Comparison of ENCODE assay signal across 9 cellular contexts in the genomic region with DNA sequence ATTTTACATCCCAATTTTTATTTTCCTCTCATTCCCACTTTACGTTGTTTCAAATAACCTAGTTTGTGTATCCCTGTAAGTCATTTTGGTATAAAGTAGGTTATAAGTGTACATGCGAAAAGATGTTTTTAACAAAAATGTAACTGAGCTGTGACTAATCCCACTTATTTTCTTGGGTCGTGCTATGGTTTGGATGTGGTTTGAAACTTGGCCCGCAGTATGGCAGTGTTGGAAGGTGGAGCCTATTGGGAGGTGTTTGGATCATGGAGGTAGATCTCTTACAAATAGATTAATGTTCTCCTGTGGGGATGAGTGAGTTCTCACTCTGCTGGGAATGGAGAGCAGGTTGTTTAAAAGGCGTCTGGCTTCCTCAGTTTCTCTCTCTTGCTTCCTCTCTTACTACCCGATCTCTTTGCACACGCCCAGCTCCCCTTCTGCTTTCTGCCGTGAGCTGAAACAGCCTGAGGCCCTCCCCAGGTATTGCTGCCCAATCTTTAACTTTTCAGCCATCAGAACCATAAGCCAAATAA. TPM values are rescaled to one million over a fixed set of nuclear protein-coding genes. Genes with fewer than 3 reads are reported as not detected.
DNase-seq lines count a peak whose midpoint lies in the region; ATAC-seq and TF ChIP-seq lines count a peak whose summit lies in the region.
"Had no signal": no experiment of that assay in that cellular context is flagged by ENCODE, and none has a peak within 500 bp of the region (broad histone marks: within the 10 kb centered on the region; RNA-seq: fewer than 3 reads in every experiment).

No MANE protein-coding gene starts in this region.

- POLR2A ChIA-PET in HCT116 (lab: Charles Lee): interaction anchor here (1.9 to 3.4 kb wide), 4 partner anchors 8 to 181 kb away, joined by 4 to 22 read pairs (median 10); partner anchors contain the start of genes RPL27A and TRIM66

- H2AFZ ChIP-seq in HCT116 (ENCODE audit: low read depth, low read length, poor library complexity, severe bottlenecking): no peak overlapping the region

- peaks cover 11 to 98% (median 36%) of the 10 kb centered on the region in 11 experiments; a peak in 20 of 22 replicates for H4K20me1 ChIP-seq in BLaER1 treated with 17β-estradiol and CSF1 and Interleukin-3, amounts not matched to agents 10 nM and 100 nM
- H4K20me1 ChIP-seq in HCT116 (ENCODE audit: insufficient read depth): no peaks in the 10 kb centered on the region; the same call in 1 of the 2 replicates

- no peaks in the 10 kb centered on the region for H3K9me2 ChIP-seq in HCT116 (ENCODE audit: insufficient read depth)

- no peak for TF ChIP-seq CTCF in HCT116 (IDR thresholded peaks at IDR 0.05 in 2 of 3, conservative IDR thresholded peaks at IDR 0.05 in 1 of 3; ENCODE audit: borderline replicate concordance in 1 of 3, insufficient read depth in 1 of 3, low read depth in 2 of 3, low read length in 2 of 3)

- peaks cover 41% of the 10 kb centered on the region for H3K79me2 ChIP-seq in HCT116 (ENCODE audit: insufficient read depth, low read length)

- no peak for ATAC-seq in HCT116
- ATAC-seq in HG03378 (IDR thresholded peaks at IDR 0.05; ENCODE audit: unreplicated experiment): no peak

- peaks cover 53 to 86% (median 81%) of the 10 kb centered on the region in 10 experiments for H3K4me1 ChIP-seq in BLaER1 treated with 17β-estradiol and CSF1 and Interleukin-3, amounts not matched to agents 10 nM and 100 nM
- peaks cover 18 to 49% of the 10 kb centered on the region in 2 experiments for H3K4me1 ChIP-seq in HCT116 (ENCODE audit: control insufficient read depth in 1 of 2, insufficient read depth in 2 of 2, low read length in 2 of 2)

- RAD21 ChIA-PET in HCT116 (lab: Charles Lee; ENCODE audit: low non-redundant PET in 1 of 2, low total read pairs in 2 of 2, uncharacterized antibody in 2 of 2, unreplicated experiment in 2 of 2): interaction anchor here in 1 of 2 experiments (0.8 kb wide), 1 partner anchor 270 kb away, joined by 3 read pairs; no protein-coding TSS in a partner anchor

- H3K36me3 ChIP-seq in BLaER1 treated with 17β-estradiol and CSF1 and Interleukin-3, amounts not matched to agents 10 nM and 100 nM: peaks cover 26 to 89% (median 63%) of the 10 kb centered on the region in 11 experiments
- H3K36me3 ChIP-seq in HCT116 (ENCODE audit: control insufficient read depth in 1 of 2, insufficient read depth in 2 of 2, low read length in 2 of 2): peaks cover 18 to 26% of the 10 kb centered on the region in 2 experiments

- no peaks in the 10 kb centered on the region for H3K27me3 Mint-ChIP-seq in activated T-helper 2 cell treated with anti-CD3 and anti-CD28 coated beads, Interferon-gamma antibody, Interleukin-2, Interleukin-4, amounts not matched to agents 10 μg/mL and 5 μg/mL and 100 μg/mL, durations not matched to agents 14 hours and 24 hours and 36 hours (ENCODE audit: low read depth)

- no peak overlapping the region for H3K27ac ChIP-seq in BLaER1 treated with 17β-estradiol and CSF1 and Interleukin-3, amounts not matched to agents 10 nM and 100 nM
- peak overlapping the region; percentile 97; the same call in 1 of the 2 replicates for H3K27ac ChIP-seq in HCT116 (ENCODE audit: low read depth, low read length)

- H3K9me3 ChIP-seq in BLaER1 treated with 17β-estradiol and CSF1 and Interleukin-3, amounts not matched to agents 10 nM and 100 nM (replicated peaks in 1 of 11): no peaks in the 10 kb centered on the region
- no peaks in the 10 kb centered on the region for H3K9me3 ChIP-seq in HCT116 (ENCODE audit: control insufficient read depth in 1 of 2, insufficient read depth in 1 of 2, low read depth in 1 of 2, low read length in 2 of 2)

- H3K4me3 ChIP-seq in BLaER1 treated with 17β-estradiol and CSF1 and Interleukin-3, amounts not matched to agents 10 nM and 100 nM: peak overlapping the region in 6 of 10 experiments; percentile 59 to 72 (median 63); a peak in 7 of 20 replicates
- peak overlapping the region; percentile 63 for H3K4me3 ChIP-seq in HCT116 (replicated peaks in 1 of 2; ENCODE audit: low read depth in 1 of 2, low read length in 2 of 2)

- peak overlapping the region in 10 of 11 experiments; percentile 90 to 99 (median 96); a peak in 18 of 22 replicates for H3K4me2 ChIP-seq in BLaER1 treated with 17β-estradiol and CSF1 and Interleukin-3, amounts not matched to agents 10 nM and 100 nM
- H3K4me2 ChIP-seq in HCT116 (ENCODE audit: low read length): peak overlapping the region; percentile 80

- no peaks in the 10 kb centered on the region for H3K27me3 ChIP-seq in BLaER1 treated with 17β-estradiol and CSF1 and Interleukin-3, amounts not matched to agents 10 nM and 100 nM
- no peaks in the 10 kb centered on the region for H3K27me3 ChIP-seq in HCT116 (ENCODE audit: insufficient read depth, low read length)

- H3K9ac ChIP-seq in BLaER1 treated with 17β-estradiol and CSF1 and Interleukin-3, amounts not matched to agents 10 nM and 100 nM: no peak overlapping the region
- H3K9ac ChIP-seq in HCT116 (ENCODE audit: low read length): peak overlapping the region; percentile 69

- intact Hi-C loops in HCT116 (cut with micrococcal nuclease): loop anchor here (1.0 to 5.0 kb wide), 4 partner anchors 79 to 273 kb away; partner anchors contain the start of gene TMEM9B
- intact Hi-C loops in activated T-helper 2 cell treated with anti-CD3 and anti-CD28 coated beads, Interferon-gamma antibody, Interleukin-2, Interleukin-4, amounts not matched to agents 10 μg/mL and 5 μg/mL and 100 μg/mL, durations not matched to agents 14 hours and 24 hours and 36 hours (cut with micrococcal nuclease): loop anchor here (1.0 to 10.0 kb wide), 6 partner anchors 7 to 885 kb away; partner anchors contain the start of genes AKIP1, EIF3F, RPL27A and TRIM66

- DNase-seq in HCT116 (ENCODE audit: low read depth, low spot score) (no peak), mesenteric fat pad (ENCODE audit: low spot score) (peak; percentile 12), hypothalamus (lab: John Stamatoyannopoulos, UW) (no peak), HPDE6-E6E7 (ENCODE audit: extremely low spot score) (no peak), islet precursor cell (no peak)
- no peak for DNase-seq in activated T-helper 2 cell treated with anti-CD3 and anti-CD28 coated beads, Interferon-gamma antibody, Interleukin-2, Interleukin-4, amounts not matched to agents 10 μg/mL and 5 μg/mL and 100 μg/mL, durations not matched to agents 14 hours and 24 hours and 36 hours (ENCODE audit: low spot score)
- DNase-seq: stimulated activated naive CD4-positive, alpha-beta T cell treated with Interleukin-2 at 50 U/mL for 16 hours had no signal

- no TSS peak for BruUV-seq in HCT116 (replicated peaks; lab: Mats Ljungman, UMichigan)

- H3K4me3 Mint-ChIP-seq in activated T-helper 2 cell treated with anti-CD3 and anti-CD28 coated beads, Interferon-gamma antibody, Interleukin-2, Interleukin-4, amounts not matched to agents 10 μg/mL and 5 μg/mL and 100 μg/mL, durations not matched to agents 14 hours and 24 hours and 36 hours (ENCODE audit: low read depth): peak overlapping the region; percentile 94

- peaks cover 41% of the 10 kb centered on the region for H3K4me1 Mint-ChIP-seq in activated T-helper 2 cell treated with anti-CD3 and anti-CD28 coated beads, Interferon-gamma antibody, Interleukin-2, Interleukin-4, amounts not matched to agents 10 μg/mL and 5 μg/mL and 100 μg/mL, durations not matched to agents 14 hours and 24 hours and 36 hours (ENCODE audit: low read depth)

- no peak for TF ChIP-seq POLR2A in HCT116 (IDR thresholded peaks at IDR 0.05; ENCODE audit: borderline replicate concordance, extremely low read depth, insufficient read depth, insufficient read length)

- CTCF ChIA-PET in HCT116 (lab: Charles Lee): interaction anchor here (1.2 to 1.9 kb wide), 2 partner anchors 79 to 105 kb away, joined by 3 to 4 read pairs; no protein-coding TSS in a partner anchor

- no peaks in the 10 kb centered on the region for H3K9me3 Mint-ChIP-seq in activated T-helper 2 cell treated with anti-CD3 and anti-CD28 coated beads, Interferon-gamma antibody, Interleukin-2, Interleukin-4, amounts not matched to agents 10 μg/mL and 5 μg/mL and 100 μg/mL, durations not matched to agents 14 hours and 24 hours and 36 hours

- peak overlapping the region; percentile 71 for H3K27ac Mint-ChIP-seq in activated T-helper 2 cell treated with anti-CD3 and anti-CD28 coated beads, Interferon-gamma antibody, Interleukin-2, Interleukin-4, amounts not matched to agents 10 μg/mL and 5 μg/mL and 100 μg/mL, durations not matched to agents 14 hours and 24 hours and 36 hours

- H3K36me3 Mint-ChIP-seq in activated T-helper 2 cell treated with anti-CD3 and anti-CD28 coated beads, Interferon-gamma antibody, Interleukin-2, Interleukin-4, amounts not matched to agents 10 μg/mL and 5 μg/mL and 100 μg/mL, durations not matched to agents 14 hours and 24 hours and 36 hours (ENCODE audit: low read depth): peaks cover 89% of the 10 kb centered on the region

- no peak for TF ChIP-seq RAD21 in HCT116 (IDR thresholded peaks at IDR 0.05; ENCODE audit: low read depth)

TF ChIP-seq in HCT116, 20 proteins besides CTCF, POLR2A, EP300 and RAD21:
- no peak for TF ChIP-seq TCF7L2 (IDR thresholded peaks at IDR 0.05; ENCODE audit: borderline replicate concordance, extremely low read depth, insufficient read depth, insufficient read length)
- TF ChIP-seq EZH2 (IDR thresholded peaks at IDR 0.05): no peak
- TF ChIP-seq MAX (IDR thresholded peaks at IDR 0.05): no peak
- no peak for TF ChIP-seq CEBPB (IDR thresholded peaks at IDR 0.05; ENCODE audit: low read depth)
- TF ChIP-seq, protein P1, sequence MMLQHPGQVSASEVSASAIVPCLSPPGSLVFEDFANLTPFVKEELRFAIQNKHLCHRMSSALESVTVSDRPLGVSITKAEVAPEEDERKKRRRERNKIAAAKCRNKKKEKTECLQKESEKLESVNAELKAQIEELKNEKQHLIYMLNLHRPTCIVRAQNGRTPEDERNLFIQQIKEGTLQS (IDR thresholded peaks at IDR 0.05): no peak
- no peak for TF ChIP-seq ZNF274 (IDR thresholded peaks at IDR 0.05; ENCODE audit: low read depth, low read length)
- no peak for TF ChIP-seq EZH2phosphoT487 (IDR thresholded peaks at IDR 0.05; ENCODE audit: borderline replicate concordance)

RNA-seq across cellular contexts. Expression of gene RPL27A, which starts 7.2 kb away (rescaled TPM):
- 1,055 TPM for total RNA-seq in HCT116 (2021; ENCODE audit: unreplicated experiment)
- polyA plus RNA-seq in HCT116 (2012): 3,070 and 3,597 TPM in 2 replicates
- total RNA-seq in activated T-helper 2 cell treated with anti-CD3 and anti-CD28 coated beads, Interferon-gamma antibody, Interleukin-2, Interleukin-4, amounts not matched to agents 10 μg/mL and 5 μg/mL and 100 μg/mL, durations not matched to agents 14 hours and 24 hours and 36 hours: 749 and 766 TPM in 2 replicates
- 653 TPM for total RNA-seq in mesenteric fat pad

RNA-seq across cellular contexts. Expression of gene TRIM66, which starts 7.3 kb away (rescaled TPM):
- total RNA-seq in HCT116 (2021; ENCODE audit: unreplicated experiment): 24.8 TPM
- polyA plus RNA-seq in HCT116 (2012): 7.9 and 9.3 TPM in 2 replicates
- total RNA-seq in activated T-helper 2 cell treated with anti-CD3 and anti-CD28 coated beads, Interferon-gamma antibody, Interleukin-2, Interleukin-4, amounts not matched to agents 10 μg/mL and 5 μg/mL and 100 μg/mL, durations not matched to agents 14 hours and 24 hours and 36 hours: 13.6 and 14.6 TPM in 2 replicates
- total RNA-seq in mesenteric fat pad: 7.8 TPM
